ENCODE assay signal across 8 cellular contexts in genomic region chr9:135887585-135888050, GRCh38. TPM values are rescaled to one million over a fixed set of nuclear protein-coding genes. Genes with fewer than 3 reads are reported as not detected.
DNase-seq lines count a peak whose midpoint lies in the region; ATAC-seq and TF ChIP-seq lines count a peak whose summit lies in the region.

No MANE protein-coding gene starts in this region.

- H3K9me3 Mint-ChIP-seq in IgD-negative memory B cell, result no peaks in the 10 kb centered on the region
- no peaks in the 10 kb centered on the region for H3K9me3 Mint-ChIP-seq in activated CD4-positive, alpha-beta memory T cell treated with anti-CD3 and anti-CD28 coated beads, Interleukin-2, amount 10 ng/mL, durations not matched to agents 7 days and 5 days

- H3K4me3 ChIP-seq in left ventricle myocardium inferior (peak overlapping the region; percentile 37), gastroesophageal sphincter (no peak overlapping the region)

- POLR2A ChIA-PET in activated CD4-positive, alpha-beta memory T cell treated with anti-CD3 and anti-CD28 coated beads, Interleukin-2, amount 10 ng/mL, durations not matched to agents 7 days and 5 days (lab: Charles Lee), result no interaction called here

- no peak for TF ChIP-seq EP300 in gastroesophageal sphincter (IDR thresholded peaks at IDR 0.05)

- no peaks in the 10 kb centered on the region for H3K27me3 ChIP-seq in left ventricle myocardium inferior (ENCODE audit: low read depth)
- no peaks in the 10 kb centered on the region for H3K27me3 ChIP-seq in gastroesophageal sphincter

- 61 to 71% methylated on average over 3 to 10 of the region's 12 CpGs for WGBS in gastroesophageal sphincter (ENCODE audit: low coverage in 1 of 2), 2 donors

- TF ChIP-seq POLR2A in gastroesophageal sphincter (IDR thresholded peaks at IDR 0.05), result no peak

- DNase-seq in activated CD4-positive, alpha-beta memory T cell treated with anti-CD3 and anti-CD28 coated beads, Interleukin-2, amount 10 ng/mL, durations not matched to agents 7 days and 5 days, result peak; percentile 58
- no peak for DNase-seq in left ventricle myocardium inferior
- DNase-seq in stimulated activated CD8-positive, alpha-beta memory T cell treated with anti-CD3 and anti-CD28 coated beads, Interleukin-4, amount 100 ng/mL, for 4 hours (ENCODE audit: low read depth in 2 of 2, low spot score in 1 of 2), result peak; percentile 9 to 40
- DNase-seq in NCI-H526 treated with DMSO at 0.1 percent for 48 hours (lab: John Stamatoyannopoulos, UW), result no peak
- DNase-seq in H4 (ENCODE audit: low spot score), result no peak

- peaks cover 84% of the 10 kb centered on the region for H3K4me1 ChIP-seq in left ventricle myocardium inferior
- peaks cover 0 to 89% (median 22%) of the 10 kb centered on the region in 3 donors for H3K4me1 ChIP-seq in gastroesophageal sphincter

- ATAC-seq in GM19043 (IDR thresholded peaks at IDR 0.05; ENCODE audit: low read depth, unreplicated experiment), result peak; percentile 66
- no peak for ATAC-seq in gastroesophageal sphincter

- H3K9me3 ChIP-seq in left ventricle myocardium inferior (replicated peaks), result no peaks in the 10 kb centered on the region
- H3K9me3 ChIP-seq in gastroesophageal sphincter, result no peaks in the 10 kb centered on the region

- H3K4me3 Mint-ChIP-seq in IgD-negative memory B cell, result peak overlapping the region; percentile 10 to 89 (median 74)
- H3K4me3 Mint-ChIP-seq in activated CD4-positive, alpha-beta memory T cell treated with anti-CD3 and anti-CD28 coated beads, Interleukin-2, amount 10 ng/mL, durations not matched to agents 7 days and 5 days, result peak overlapping the region; percentile 21

- TF ChIP-seq CTCF in left ventricle myocardium inferior (IDR thresholded peaks at IDR 0.05; ENCODE audit: borderline replicate concordance) (no peak), gastroesophageal sphincter (IDR thresholded peaks at IDR 0.05) (no peak)

- H3K27ac Mint-ChIP-seq in IgD-negative memory B cell, result peak overlapping the region in 2 of 3 donors; percentile 61 to 96
- H3K27ac Mint-ChIP-seq in activated CD4-positive, alpha-beta memory T cell treated with anti-CD3 and anti-CD28 coated beads, Interleukin-2, amount 10 ng/mL, durations not matched to agents 7 days and 5 days, result peak overlapping the region; percentile 27

- CTCF ChIA-PET in activated CD4-positive, alpha-beta memory T cell treated with anti-CD3 and anti-CD28 coated beads, Interleukin-2, amount 10 ng/mL, durations not matched to agents 7 days and 5 days (lab: Charles Lee), result no interaction called here

- intact Hi-C loops in left ventricle myocardium inferior (cut with micrococcal nuclease), result no loop called here

- H3K36me3 ChIP-seq in left ventricle myocardium inferior (peaks cover 2% of the 10 kb centered on the region), gastroesophageal sphincter (peaks cover 0 to 1% of the 10 kb centered on the region in 2 donors)

- peaks cover 24 to 43% (median 27%) of the 10 kb centered on the region in 3 donors for H3K4me1 Mint-ChIP-seq in IgD-negative memory B cell
- peaks cover 49% of the 10 kb centered on the region for H3K4me1 Mint-ChIP-seq in activated CD4-positive, alpha-beta memory T cell treated with anti-CD3 and anti-CD28 coated beads, Interleukin-2, amount 10 ng/mL, durations not matched to agents 7 days and 5 days

- H3K27ac ChIP-seq in left ventricle myocardium inferior (replicated peaks), result peak overlapping the region; percentile 56
- no peak overlapping the region for H3K27ac ChIP-seq in gastroesophageal sphincter

- no peaks in the 10 kb centered on the region for H3K27me3 Mint-ChIP-seq in IgD-negative memory B cell
- H3K27me3 Mint-ChIP-seq in activated CD4-positive, alpha-beta memory T cell treated with anti-CD3 and anti-CD28 coated beads, Interleukin-2, amount 10 ng/mL, durations not matched to agents 7 days and 5 days, result no peaks in the 10 kb centered on the region

- H3K36me3 Mint-ChIP-seq in IgD-negative memory B cell, result peaks cover 3% of the 10 kb centered on the region
- H3K36me3 Mint-ChIP-seq in activated CD4-positive, alpha-beta memory T cell treated with anti-CD3 and anti-CD28 coated beads, Interleukin-2, amount 10 ng/mL, durations not matched to agents 7 days and 5 days (ENCODE audit: low read depth), result no peaks in the 10 kb centered on the region

RNA-seq across cellular contexts. Expression of gene CAMSAP1, which starts 19.7 kb away (rescaled TPM):
- 2.7 TPM for polyA plus RNA-seq in IgD-negative memory B cell
- 10 to 100 TPM; 20.9 to 22.0 TPM for total RNA-seq in activated CD4-positive, alpha-beta memory T cell treated with anti-CD3 and anti-CD28 coated beads, Interleukin-2, amount 10 ng/mL, durations not matched to agents 7 days and 5 days
- total RNA-seq in left ventricle myocardium inferior, result 20.0 TPM
- 11.0 and 13.5 TPM in 2 replicates for total RNA-seq in H4 (2014; rRNA removed; shearing (Covaris generic))
- 10 to 100 TPM; 27.5 to 49.2 (median 28.2) TPM for total RNA-seq in gastroesophageal sphincter

Comparison
In these comparisons a context has a peak if more than half of its experiments do, and no peak if none do; other contexts are left out.
1. DNase-seq: peak in activated CD4-positive, alpha-beta memory T cell treated with anti-CD3 and anti-CD28 coated beads, Interleukin-2, amount 10 ng/mL, durations not matched to agents 7 days and 5 days (single experiment) and stimulated activated CD8-positive, alpha-beta memory T cell treated with anti-CD3 and anti-CD28 coated beads, Interleukin-4, amount 100 ng/mL, for 4 hours (2 of 2); none in left ventricle myocardium inferior (single experiment), NCI-H526 treated with DMSO at 0.1 percent for 48 hours (single experiment) and H4 (single experiment).